In genomic region chr7:12619461-12620069, GRCh38 we compare ENCODE assay signal across 17 cellular contexts. TPM values are rescaled to one million over a fixed set of nuclear protein-coding genes. Genes with fewer than 3 reads are reported as not detected.
DNase-seq lines count a peak whose midpoint lies in the region; ATAC-seq, FAIRE-seq and TF ChIP-seq lines count a peak whose summit lies in the region.
"Had no signal": no experiment of that assay in that cellular context is flagged by ENCODE, and none has a peak within 500 bp of the region (broad histone marks: within the 10 kb centered on the region; RNA-seq: fewer than 3 reads in every experiment).

No MANE protein-coding gene starts in this region.

- intact Hi-C loops in endothelial cell of umbilical vein (cut with micrococcal nuclease), result loop anchor here (2.0 to 10.0 kb wide), 3 partner anchors 49 to 643 kb away; partner anchors contain the start of gene SCIN

- no peak for FAIRE-seq in endothelial cell of umbilical vein (lab: Jason Lieb, UNC)

- H3K4me3 ChIP-seq in H7 (ENCODE audit: insufficient read depth, low read depth, low read length) (no peak overlapping the region), endothelial cell of umbilical vein (replicated peaks in 1 of 3; ENCODE audit: insufficient read depth in 1 of 3, low read depth in 1 of 3, low read length in 3 of 3) (no peak overlapping the region), mesendoderm (ENCODE audit: low read length) (no peak overlapping the region)
- H3K4me3 ChIP-seq: MG63 had no signal

- H4K20me1 ChIP-seq in endothelial cell of umbilical vein (replicated peaks; ENCODE audit: control insufficient read depth, extremely low read depth, insufficient read depth, low read length), result no peaks in the 10 kb centered on the region

- H3K36me3 ChIP-seq in H7 (replicated peaks; ENCODE audit: control insufficient read depth, insufficient read depth, low read length), result no peaks in the 10 kb centered on the region
- no peaks in the 10 kb centered on the region for H3K36me3 ChIP-seq in endothelial cell of umbilical vein (ENCODE audit: control insufficient read depth in 2 of 2, extremely low read depth in 1 of 2, insufficient read depth in 2 of 2, low read length in 2 of 2)
- no peaks in the 10 kb centered on the region for H3K36me3 ChIP-seq in mesendoderm (ENCODE audit: control insufficient read depth, insufficient read depth, low read length)
- H3K36me3 ChIP-seq: MG63 had no signal

- dilution Hi-C loops in endothelial cell of umbilical vein (cut with MboI; ENCODE audit: extremely low pct_ligation_motif_present, low sequenced_read_pairs), result no loop called here

- no peaks in the 10 kb centered on the region for H3K9me1 ChIP-seq in endothelial cell of umbilical vein (replicated peaks; ENCODE audit: control insufficient read depth, extremely low read depth, insufficient read depth, low read length)

- H3K9me3 Mint-ChIP-seq in activated T-cell treated with anti-CD3 and anti-CD28 coated beads, Interleukin-2, amount 50 U/mL, for 24 hours, result no peaks in the 10 kb centered on the region

- no peak overlapping the region for H3K18ac ChIP-seq in mesendoderm (ENCODE audit: low read length)

- H2BK15ac ChIP-seq in mesendoderm (replicated peaks; ENCODE audit: low read depth), result peak overlapping the region; percentile 27

- no peak overlapping the region for H3K56ac ChIP-seq in mesendoderm (ENCODE audit: low read length)

- no peaks in the 10 kb centered on the region for H3K79me2 ChIP-seq in endothelial cell of umbilical vein (ENCODE audit: control insufficient read depth, insufficient read depth, low read length)
- no peaks in the 10 kb centered on the region for H3K79me2 ChIP-seq in mesendoderm (ENCODE audit: control insufficient read depth, insufficient read depth, low read length)

- peak overlapping the region; percentile 45 for H2BK120ac ChIP-seq in mesendoderm (ENCODE audit: low read depth, low read length)

- no peaks in the 10 kb centered on the region for H3K27me3 ChIP-seq in H7 (ENCODE audit: control insufficient read depth, insufficient read depth, low read length)
- H3K27me3 ChIP-seq in endothelial cell of umbilical vein (ENCODE audit: control insufficient read depth in 2 of 2, insufficient read depth in 2 of 2, low read length in 2 of 2), result no peaks in the 10 kb centered on the region
- H3K27me3 ChIP-seq in mesendoderm (ENCODE audit: insufficient read depth, low read length, poor library complexity), result no peaks in the 10 kb centered on the region
- no peaks in the 10 kb centered on the region for H3K27me3 ChIP-seq in foreskin keratinocyte
- H3K27me3 ChIP-seq: MG63 had no signal

- H3K4me2 ChIP-seq in endothelial cell of umbilical vein (ENCODE audit: insufficient read depth, low read length), result peak overlapping the region; percentile 72
- H3K4me2 ChIP-seq in mesendoderm (ENCODE audit: low read length), result no peak overlapping the region

- WGBS in mesendoderm (ENCODE audit: extremely low coverage, insufficient coverage, low lambda C conversion rate), result no CpG with 5 or more reads among the region's 3 CpGs

- CTCF ChIA-PET in endothelial cell of umbilical vein (lab: Charles Lee), result interaction anchor here (2.0 to 5.0 kb wide), 2 partner anchors 94 to 95 kb away, joined by 7 to 139 read pairs; no protein-coding TSS in a partner anchor

- H3K36me3 Mint-ChIP-seq in activated T-cell treated with anti-CD3 and anti-CD28 coated beads, Interleukin-2, amount 50 U/mL, for 24 hours (ENCODE audit: low read depth), result no peaks in the 10 kb centered on the region
- H3K36me3 Mint-ChIP-seq: CD14-positive monocyte had no signal

- TF ChIP-seq CTCF in 22Rv1 (IDR thresholded peaks at IDR 0.05) (no peak), endothelial cell of umbilical vein (IDR thresholded peaks at IDR 0.05; ENCODE audit: extremely low read depth in 1 of 2, insufficient read depth in 1 of 2, low read depth in 1 of 2, low read length in 2 of 2) (no peak), foreskin keratinocyte (conservative IDR thresholded peaks at IDR 0.05) (no peak)

- no peak overlapping the region for H3K4ac ChIP-seq in mesendoderm (ENCODE audit: low read depth, low read length)

- no peak overlapping the region for H3K9ac ChIP-seq in endothelial cell of umbilical vein (replicated peaks; ENCODE audit: extremely low read depth, insufficient read depth, low read length)
- no peak overlapping the region for H3K9ac ChIP-seq in mesendoderm (ENCODE audit: low read length)

- H3K9me3 ChIP-seq in endothelial cell of umbilical vein (replicated peaks; ENCODE audit: control insufficient read depth, insufficient read depth, low read length), result no peaks in the 10 kb centered on the region
- H3K9me3 ChIP-seq: Caco-2, MG63 had no signal

- POLR2A ChIA-PET in endothelial cell of umbilical vein (lab: Charles Lee), result no interaction called here

- no peak overlapping the region for H3K4me3 Mint-ChIP-seq in activated T-cell treated with anti-CD3 and anti-CD28 coated beads, Interleukin-2, amount 50 U/mL, for 24 hours
- H3K4me3 Mint-ChIP-seq: CD14-positive monocyte had no signal

- ATAC-seq in foreskin keratinocyte (no peak), GM21526 (IDR thresholded peaks at IDR 0.05; ENCODE audit: low FRiP score, unreplicated experiment) (no peak)

- no peak overlapping the region for H3K23ac ChIP-seq in mesendoderm (ENCODE audit: low read length)

- BruUV-seq in endothelial cell of umbilical vein (replicated peaks; lab: Mats Ljungman, UMichigan), result no TSS peak

- H3K79me1 ChIP-seq in mesendoderm (ENCODE audit: low read length), result no peaks in the 10 kb centered on the region

- H3K27me3 Mint-ChIP-seq in activated T-cell treated with anti-CD3 and anti-CD28 coated beads, Interleukin-2, amount 50 U/mL, for 24 hours, result peaks cover 4% of the 10 kb centered on the region

- H2BK5ac ChIP-seq in mesendoderm (ENCODE audit: low read length), result no peak overlapping the region

- no peak overlapping the region for H4K8ac ChIP-seq in mesendoderm (ENCODE audit: low read depth, low read length)

- H3K4me1 ChIP-seq in endothelial cell of umbilical vein (ENCODE audit: control insufficient read depth, extremely low read depth, insufficient read depth, low read length), result peaks cover 32% of the 10 kb centered on the region
- H3K4me1 ChIP-seq in mesendoderm (ENCODE audit: control insufficient read depth, low read depth, low read length), result no peaks in the 10 kb centered on the region
- H3K4me1 ChIP-seq in foreskin keratinocyte, result peaks cover 3% of the 10 kb centered on the region

- H3K4me1 Mint-ChIP-seq in activated T-cell treated with anti-CD3 and anti-CD28 coated beads, Interleukin-2, amount 50 U/mL, for 24 hours (ENCODE audit: low read depth), result no peaks in the 10 kb centered on the region
- H3K4me1 Mint-ChIP-seq: CD14-positive monocyte had no signal

- TF ChIP-seq POLR2A in endothelial cell of umbilical vein (IDR thresholded peaks at IDR 0.05; ENCODE audit: low read depth, low read length), result no peak

- no peak overlapping the region for H4K5ac ChIP-seq in mesendoderm (ENCODE audit: low read length)

- no peak overlapping the region for H2AK5ac ChIP-seq in mesendoderm (ENCODE audit: low read length)

- peak; percentile 10 for DNase-seq in H7
- no peak for DNase-seq in endothelial cell of umbilical vein (ENCODE audit: low read depth, low spot score)
- peak; percentile 72 for DNase-seq in mesendoderm
- no peak for DNase-seq in D341Med (ENCODE audit: low spot score)
- no peak for DNase-seq in activated T-cell treated with anti-CD3 and anti-CD28 coated beads, Interleukin-2, amount 50 U/mL, for 24 hours
- DNase-seq in foreskin keratinocyte, result no peak
- DNase-seq: Caco-2, MG63, NCI-H1092 treated with DMSO at 0.1 percent for 48 hours, NCI-H1694, NCI-H2107, NCI-H226, NCI-H774, SHP77 treated with DMSO at 0.1 percent for 48 hours had no signal

- no peak overlapping the region for H2AFZ ChIP-seq in endothelial cell of umbilical vein (ENCODE audit: low read depth, low read length)

- H3K27ac ChIP-seq in 22Rv1, result peak overlapping the region; percentile 89
- peak overlapping the region; percentile 82 for H3K27ac ChIP-seq in endothelial cell of umbilical vein (ENCODE audit: insufficient read depth, low read depth, low read length)
- H3K27ac ChIP-seq in mesendoderm (ENCODE audit: low read depth, low read length), result no peak overlapping the region
- no peak overlapping the region for H3K27ac ChIP-seq in foreskin keratinocyte

- H3K27ac Mint-ChIP-seq in activated T-cell treated with anti-CD3 and anti-CD28 coated beads, Interleukin-2, amount 50 U/mL, for 24 hours, result no peak overlapping the region
- H3K27ac Mint-ChIP-seq: CD14-positive monocyte had no signal

TF ChIP-seq in endothelial cell of umbilical vein, 7 proteins besides CTCF, POLR2A, EP300 and RAD21:
- TF ChIP-seq JUN (IDR thresholded peaks at IDR 0.05; ENCODE audit: borderline replicate concordance, insufficient read depth, insufficient read length, low read depth) (no peak), MYC (IDR thresholded peaks at IDR 0.05; ENCODE audit: low read depth, low read length) (no peak), EZH2 (IDR thresholded peaks at IDR 0.05; ENCODE audit: borderline replicate concordance, low read depth, low read length, severe bottlenecking) (no peak), MAX (IDR thresholded peaks at IDR 0.05; ENCODE audit: insufficient read depth, insufficient read length) (no peak), POLR2AphosphoS5 (IDR thresholded peaks at IDR 0.05; ENCODE audit: insufficient read depth, low read depth, low read length) (no peak)
TF ChIP-seq in endothelial cell of umbilical vein: peak in this region for 0.

RNA-seq across cellular contexts. Expression of gene SCIN, which starts 49.0 kb away (rescaled TPM):
- not detected in 2 replicates for total RNA-seq in H7 (2014; rRNA removed; shearing (Covaris generic))
- total RNA-seq in endothelial cell of umbilical vein (0.69 TPM in 1 of 2 replicates, not detected in the other), foreskin keratinocyte (0.32 TPM in 1 of 2 replicates, not detected in the other)
- polyA plus RNA-seq in endothelial cell of umbilical vein (0.05 and 0.07 TPM in 2 replicates), foreskin keratinocyte (0.09 TPM in 1 of 2 replicates, not detected in the other)
- 0.04 and 0.08 TPM in 2 replicates for polyA plus RNA-seq in endothelial cell of umbilical vein (2011; cell fraction: cytosol; rRNA removed)
- polyA plus RNA-seq in endothelial cell of umbilical vein (2011; cell fraction: nucleus; rRNA removed), result 0.01 and 0.05 TPM in 2 replicates
- 0.15 TPM in 1 of 2 replicates, not detected in the other for polyA plus RNA-seq in endothelial cell of umbilical vein (2012)
- polyA minus RNA-seq in endothelial cell of umbilical vein, result 0.13 TPM in 1 of 2 replicates, not detected in the other
- polyA minus RNA-seq in endothelial cell of umbilical vein (2011; cell fraction: cytosol; rRNA and poly(A)+ RNA removed), result not detected
- polyA minus RNA-seq in endothelial cell of umbilical vein (2011; cell fraction: nucleus; rRNA and poly(A)+ RNA removed), result 0.19 TPM in 1 of 2 replicates, not detected in the other
- 0.31 TPM for polyA plus RNA-seq in mesendoderm (2013, experiment 1 of 2)
- polyA plus RNA-seq in mesendoderm (2013, experiment 2 of 2), result 0.31 TPM
- polyA plus RNA-seq: CD14-positive monocyte had no signal

Comparison
In these comparisons a context has a peak if more than half of its experiments do, and no peak if none do; other contexts are left out.
1. H3K27ac ChIP-seq: peak in 22Rv1 (single experiment) and endothelial cell of umbilical vein (single experiment); none in mesendoderm (single experiment) and foreskin keratinocyte (single experiment).
2. DNase-seq: peak in H7 (single experiment) and mesendoderm (single experiment); none in endothelial cell of umbilical vein (single experiment), D341Med (single experiment), activated T-cell treated with anti-CD3 and anti-CD28 coated beads, Interleukin-2, amount 50 U/mL, for 24 hours (single experiment) and foreskin keratinocyte (0 of 2).